Comparison of ENCODE assay signal across 8 cellular contexts in the genomic region with DNA sequence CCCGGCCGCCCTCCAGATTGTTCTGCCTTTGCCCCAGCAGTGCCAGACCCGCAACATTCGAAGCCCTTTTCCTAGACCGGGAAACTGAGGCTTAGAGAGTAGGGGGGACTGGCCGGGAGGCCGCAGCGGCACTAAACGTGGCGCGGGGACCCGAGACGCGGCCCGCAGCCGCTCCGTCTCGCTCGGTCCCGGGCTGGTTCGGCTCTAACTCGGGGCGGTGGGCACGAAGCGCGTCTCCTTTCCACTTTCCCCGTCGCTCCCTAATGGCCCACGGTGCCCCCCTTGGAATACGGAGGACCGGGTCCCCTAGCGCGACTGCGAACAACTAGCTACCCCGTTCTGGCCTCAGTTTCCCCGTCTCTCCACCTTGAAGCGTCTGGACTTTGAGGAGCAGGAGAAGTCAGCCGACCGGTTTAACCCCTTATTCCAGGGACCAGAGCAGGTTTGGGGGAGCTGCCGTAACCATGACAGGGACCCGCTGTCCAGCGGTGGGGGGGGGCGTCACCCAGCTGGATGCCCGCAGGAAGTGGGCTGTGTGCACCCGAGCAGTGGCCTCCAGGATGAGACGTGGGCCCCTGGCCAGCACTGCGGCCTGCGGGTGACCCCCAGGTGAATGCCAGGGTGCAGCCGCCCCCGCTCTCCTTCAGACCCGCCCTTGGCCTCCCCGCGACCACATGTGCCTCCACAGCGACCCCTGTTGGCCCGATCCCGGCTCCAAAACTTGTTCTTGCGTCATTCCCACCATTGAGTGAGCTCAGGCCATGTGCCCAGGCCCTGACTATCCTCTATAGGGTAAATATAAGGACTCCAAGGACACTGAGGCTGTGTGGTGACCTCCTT. TPM values are rescaled to one million over a fixed set of nuclear protein-coding genes. Genes with fewer than 3 reads are reported as not detected.
DNase-seq lines count a peak whose midpoint lies in the region; ATAC-seq, FAIRE-seq and TF ChIP-seq lines count a peak whose summit lies in the region.

No MANE protein-coding gene starts in this region.

- H3K4me2 ChIP-seq in OCI-LY7 (ENCODE audit: low read length), result no peak overlapping the region

- H3K4me3 ChIP-seq in OCI-LY7 (ENCODE audit: low read depth, low read length, poor library complexity, severe bottlenecking) (no peak overlapping the region), mononuclear cell (ENCODE audit: low read length) (peak overlapping the region; percentile 30)

- peak overlapping the region; percentile 43; the same call in 1 of the 2 replicates for H2AFZ ChIP-seq in OCI-LY7 (ENCODE audit: low read length)

- no peaks in the 10 kb centered on the region for H3K79me2 ChIP-seq in OCI-LY7 (ENCODE audit: insufficient read depth, low read depth, low read length)

- no peaks in the 10 kb centered on the region for H4K20me1 ChIP-seq in OCI-LY7 (ENCODE audit: insufficient read depth, low read length)

- H3K27ac ChIP-seq in OCI-LY7 (ENCODE audit: low read depth, low read length, poor library complexity, severe bottlenecking) (no peak overlapping the region), epithelial cell of prostate (peak overlapping the region; percentile 93)

- peak; percentile 84 for TF ChIP-seq CTCF in OCI-LY7 (conservative IDR thresholded peaks at IDR 0.05; ENCODE audit: low read length)

- H3K9me2 ChIP-seq in OCI-LY7 (ENCODE audit: insufficient read depth, low read length), result no peaks in the 10 kb centered on the region

- POLR2A ChIA-PET in OCI-LY7 (lab: Charles Lee), result interaction anchor here (1.0 kb wide), 1 partner anchor 19 kb away, joined by 3 read pairs; no protein-coding TSS in a partner anchor

- intact Hi-C loops in OCI-LY7 (cut with micrococcal nuclease; ENCODE audit: unreplicated experiment), result no loop called here

- H3K36me3 ChIP-seq in OCI-LY7 (ENCODE audit: insufficient read depth, low read length), result no peaks in the 10 kb centered on the region

- peak; percentile 83 for DNase-seq in 8988T
- DNase-seq in GM19239 (ENCODE audit: insufficient read length, low spot score), result peak; percentile 91
- DNase-seq in OCI-LY7 (ENCODE audit: low spot score), result peak; percentile 73
- DNase-seq in activated T-cell treated with anti-CD3 and anti-CD28 coated beads, Interleukin-2, amount 50 U/mL, for 1 hour, result peak; percentile 83
- DNase-seq in epithelial cell of prostate (ENCODE audit: low read depth, low spot score), result no peak
- peak; percentile 68 to 69 for DNase-seq in stimulated activated CD8-positive, alpha-beta memory T cell treated with anti-CD3 and anti-CD28 coated beads, Interleukin-15, amount 100 ng/mL, for 48 hours (ENCODE audit: low read depth in 2 of 2)

- no peaks in the 10 kb centered on the region for H3K4me1 ChIP-seq in OCI-LY7 (ENCODE audit: insufficient read depth, low read length, poor library complexity, severe bottlenecking)
- H3K4me1 ChIP-seq in mononuclear cell (ENCODE audit: insufficient read depth, low read length), result peaks cover 30% of the 10 kb centered on the region

- peak; percentile 66 for FAIRE-seq in GM19239 (lab: Jason Lieb, UNC)

- H3K9me3 ChIP-seq in OCI-LY7 (ENCODE audit: low read length), result no peaks in the 10 kb centered on the region
- no peaks in the 10 kb centered on the region for H3K9me3 ChIP-seq in mononuclear cell (ENCODE audit: low read depth, low read length)

- peaks cover 28% of the 10 kb centered on the region for H3K27me3 ChIP-seq in mononuclear cell (ENCODE audit: insufficient read depth, low read length)

- CTCF ChIA-PET in OCI-LY7 (lab: Charles Lee; ENCODE audit: unreplicated experiment), result interaction anchor here (0.6 to 1.1 kb wide), 4 partner anchors 14 to 62 kb away, joined by 3 read pairs; no protein-coding TSS in a partner anchor

- ATAC-seq in GM21360 (IDR thresholded peaks at IDR 0.05; ENCODE audit: unreplicated experiment), result no peak

- no TSS peak for BruUV-seq in OCI-LY7 (replicated peaks; lab: Mats Ljungman, UMichigan)

RNA-seq across cellular contexts. Expression of gene CDC42EP1, which starts 1.1 kb away (rescaled TPM):
- total RNA-seq in OCI-LY7 (2014; rRNA removed; shearing (Covaris generic)), result not detected in 2 replicates
- total RNA-seq in OCI-LY7 (2022), result not detected in 2 replicates
- total RNA-seq in mononuclear cell, result 0.42 TPM

RNA-seq across cellular contexts. Expression of gene LGALS2, which starts 18.5 kb away (rescaled TPM):
- total RNA-seq in OCI-LY7 (2014; rRNA removed; shearing (Covaris generic)), result 0.44 TPM in 1 of 2 replicates, not detected in the other
- 0.82 and 0.92 TPM in 2 replicates for total RNA-seq in OCI-LY7 (2022)
- 75.2 TPM for total RNA-seq in mononuclear cell

RNA-seq across cellular contexts. Expression of gene CARD10, which starts 42.2 kb away (rescaled TPM):
- 3.3 and 4.0 TPM in 2 replicates for total RNA-seq in OCI-LY7 (2014; rRNA removed; shearing (Covaris generic))
- 2.8 and 3.1 TPM in 2 replicates for total RNA-seq in OCI-LY7 (2022)
- total RNA-seq in mononuclear cell, result not detected

RNA-seq across cellular contexts. Expression of gene GGA1, which starts 47.2 kb away (rescaled TPM):
- 119 and 127 TPM in 2 replicates for total RNA-seq in OCI-LY7 (2014; rRNA removed; shearing (Covaris generic))
- total RNA-seq in OCI-LY7 (2022), result 167 and 172 TPM in 2 replicates
- total RNA-seq in mononuclear cell, result 60.8 TPM

Comparison
In these comparisons a context has a peak if more than half of its experiments do, and no peak if none do; other contexts are left out.
1. RNA of gene LGALS2, which starts 18.5 kb away (total RNA-seq): 75.2 TPM in mononuclear cell (single experiment); 0.44 to 0.92 TPM in OCI-LY7; every median in the first group is over 10 times any median in the second.